8 cellular contexts compared by ENCODE assay signal in genomic region chr10:47743611-47744560, GRCh38. TPM values are rescaled to one million over a fixed set of nuclear protein-coding genes. Genes with fewer than 3 reads are reported as not detected.
A peak's percentile ranks its signal among the peaks of the same experiment; 100 is the strongest.
DNase-seq lines count a peak whose midpoint lies in the region; ATAC-seq, FAIRE-seq and TF ChIP-seq lines count a peak whose summit lies in the region.
"Not testable (repeated sequence)": the region's sequence is repeated elsewhere in the genome, so short reads cannot be mapped to it uniquely, and the experiment has no call there.

No MANE protein-coding gene starts in this region.

- H3K4me1 ChIP-seq in right cardiac atrium (ENCODE audit: control insufficient read depth, insufficient read depth, low read length); tibial nerve: not testable (repeated sequence)

- not testable (repeated sequence) for H3K36me3 Mint-ChIP-seq in activated CD4-positive, alpha-beta T cell treated with anti-CD3 and anti-CD28 coated beads, Interleukin-2, amount 10 ng/mL, durations not matched to agents 7 days and 5 days (ENCODE audit: low read depth)

- H3K36me3 ChIP-seq in bronchial epithelial cell (ENCODE audit: control insufficient read depth, insufficient read depth, low read length); tibial nerve: not testable (repeated sequence)

- ATAC-seq in HG03520 (IDR thresholded peaks at IDR 0.05; ENCODE audit: unreplicated experiment), result peak; percentile 73
- ATAC-seq in right cardiac atrium, result peak; percentile 85 to 89
- peak; percentile 83 for ATAC-seq in omental fat pad (ENCODE audit: low FRiP score)

- H3K9me3 Mint-ChIP-seq in activated CD4-positive, alpha-beta T cell treated with anti-CD3 and anti-CD28 coated beads, Interleukin-2, amount 10 ng/mL, durations not matched to agents 7 days and 5 days, result not testable (repeated sequence)

- not testable (repeated sequence) for FAIRE-seq in bronchial epithelial cell (lab: Jason Lieb, UNC)

- H3K27me3 Mint-ChIP-seq in activated CD4-positive, alpha-beta T cell treated with anti-CD3 and anti-CD28 coated beads, Interleukin-2, amount 10 ng/mL, durations not matched to agents 7 days and 5 days, result not testable (repeated sequence)

- POLR2A ChIA-PET in activated CD4-positive, alpha-beta T cell treated with anti-CD3 and anti-CD28 coated beads, Interleukin-2, amount 10 ng/mL, durations not matched to agents 7 days and 5 days (lab: Charles Lee), result not testable (repeated sequence)

- peak overlapping the region; percentile 58 for H3K4me3 Mint-ChIP-seq in activated CD4-positive, alpha-beta T cell treated with anti-CD3 and anti-CD28 coated beads, Interleukin-2, amount 10 ng/mL, durations not matched to agents 7 days and 5 days

- not testable (repeated sequence) for H3K27me3 ChIP-seq in bronchial epithelial cell (ENCODE audit: control insufficient read depth, insufficient read depth, low read length); right cardiac atrium (ENCODE audit: control insufficient read depth, insufficient read depth); tibial nerve

- not testable (repeated sequence) for DNase-seq in GM12864 (ENCODE audit: low read depth); bronchial epithelial cell (ENCODE audit: low read depth); omental fat pad (ENCODE audit: low spot score); tibial nerve (ENCODE audit: low spot score in 2 of 2)
- DNase-seq in H4 (ENCODE audit: low spot score) (peak; percentile 2), right cardiac atrium (peak; percentile 22 to 80 (median 71))
- DNase-seq in activated CD4-positive, alpha-beta T cell treated with anti-CD3 and anti-CD28 coated beads, Interleukin-2, amount 10 ng/mL, durations not matched to agents 7 days and 5 days, result peak; percentile 20

- TF ChIP-seq EP300 in tibial nerve (IDR thresholded peaks at IDR 0.05), result not testable (repeated sequence)

- TF ChIP-seq POLR2A in tibial nerve (IDR thresholded peaks at IDR 0.05), result not testable (repeated sequence)

- H3K4me1 Mint-ChIP-seq in activated CD4-positive, alpha-beta T cell treated with anti-CD3 and anti-CD28 coated beads, Interleukin-2, amount 10 ng/mL, durations not matched to agents 7 days and 5 days, result not testable (repeated sequence)

- H3K4me3 ChIP-seq in GM12864 (ENCODE audit: low read depth, low read length); right cardiac atrium (ENCODE audit: low read length): not testable (repeated sequence)
- H3K4me3 ChIP-seq in bronchial epithelial cell (ENCODE audit: low read depth, low read length) (peak overlapping the region; percentile 33), tibial nerve (peak overlapping the region in 3 of 4 donors; percentile 26 to 42 (median 41))

- H3K27ac Mint-ChIP-seq in activated CD4-positive, alpha-beta T cell treated with anti-CD3 and anti-CD28 coated beads, Interleukin-2, amount 10 ng/mL, durations not matched to agents 7 days and 5 days, result not testable (repeated sequence)

- H3K27ac ChIP-seq in right cardiac atrium (ENCODE audit: low read length); tibial nerve: not testable (repeated sequence)

- CTCF ChIA-PET in activated CD4-positive, alpha-beta T cell treated with anti-CD3 and anti-CD28 coated beads, Interleukin-2, amount 10 ng/mL, durations not matched to agents 7 days and 5 days (lab: Charles Lee), result not testable (repeated sequence)

- not testable (repeated sequence) for H3K9me3 ChIP-seq in right cardiac atrium (ENCODE audit: control insufficient read depth, low read length); tibial nerve

- TF ChIP-seq CTCF in GM12864 (IDR thresholded peaks at IDR 0.05; ENCODE audit: low read depth, low read length, missing control alignments) (peak; percentile 2), tibial nerve (IDR thresholded peaks at IDR 0.05) (peak in 2 of 5 experiments; percentile 11 to 19)
- not testable (repeated sequence) for TF ChIP-seq CTCF in bronchial epithelial cell (IDR thresholded peaks at IDR 0.05; ENCODE audit: insufficient read depth, low read length, severe bottlenecking); omental fat pad (IDR thresholded peaks at IDR 0.05)

- intact Hi-C loops in right cardiac atrium (cut with DNase I), result not testable (repeated sequence)

- WGBS in right cardiac atrium, result 8% methylated on average over 20 of the region's 48 CpGs
- 4% methylated on average over 12 to 18 of the region's 48 CpGs for WGBS in tibial nerve, 2 donors

RNA-seq across cellular contexts. Expression of gene SYT15B, which starts 19.5 kb away (rescaled TPM):
- 2.2 and 2.7 TPM in 2 replicates for total RNA-seq in H4 (2014; rRNA removed; shearing (Covaris generic))
- under 1 TPM; 0.17 to 0.19 TPM for total RNA-seq in activated CD4-positive, alpha-beta T cell treated with anti-CD3 and anti-CD28 coated beads, Interleukin-2, amount 10 ng/mL, durations not matched to agents 7 days and 5 days
- total RNA-seq in bronchial epithelial cell (not detected in 2 replicates), right cardiac atrium (1 to 10 TPM in 3 of 4 donors, under 1 TPM in 1; 0.79 to 2.2 (median 1.1) TPM), omental fat pad (1 to 10 TPM in 3 of 4 donors, under 1 TPM in 1; 0.84 to 9.3 (median 1.4) TPM), tibial nerve (10 to 100 TPM in 2 of 4 donors, 1 to 10 TPM in 2; 4.6 to 15.5 (median 8.8) TPM)
- 0.81 TPM for polyA plus RNA-seq in right cardiac atrium
